ENCODE assay signal across 32 cellular contexts in genomic region chr2:95040470-95040869, GRCh38. TPM values are rescaled to one million over a fixed set of nuclear protein-coding genes. Genes with fewer than 3 reads are reported as not detected.
A peak's percentile ranks its signal among the peaks of the same experiment; 100 is the strongest.
DNase-seq lines count a peak whose midpoint lies in the region; ATAC-seq, FAIRE-seq and TF ChIP-seq lines count a peak whose summit lies in the region.
"Had no signal": no experiment of that assay in that cellular context is flagged by ENCODE, and none has a peak within 500 bp of the region (broad histone marks: within the 10 kb centered on the region; RNA-seq: fewer than 3 reads in every experiment).

No MANE protein-coding gene starts in this region.

- no peak overlapping the region for H3K4me3 ChIP-seq in A673 (ENCODE audit: low read depth, low read length, poor library complexity, severe bottlenecking)
- H3K4me3 ChIP-seq in WERI-Rb-1 (ENCODE audit: low read depth, low read length) = no peak overlapping the region
- no peak overlapping the region for H3K4me3 ChIP-seq in HepG2 (replicated peaks in 1 of 3; ENCODE audit: insufficient read depth in 1 of 3, low read depth in 2 of 3, low read length in 3 of 3)
- H3K4me3 ChIP-seq: breast epithelium, hepatocyte, lung, mucosa of descending colon, testis had no signal

- FAIRE-seq in HepG2 (lab: Jason Lieb, UNC) = no peak
- FAIRE-seq: D721Med, small intestine had no signal

- TF ChIP-seq EP300 in HepG2 (IDR thresholded peaks at IDR 0.05; ENCODE audit: low read depth in 2 of 2, low read length in 2 of 2) (no peak), HepG2 (CRISPR knock-in tag; IDR thresholded peaks at IDR 0.05; ENCODE audit: borderline replicate concordance) (no peak)

- TF ChIP-seq CTCF in A673 (conservative IDR thresholded peaks at IDR 0.05; ENCODE audit: low read depth, low read length) = 0 out of 2 replicates have a peak, but pooled peaks have one; percentile 17
- 0 out of 2 replicates have a peak, but pooled peaks have one; percentile 9 for TF ChIP-seq CTCF in WERI-Rb-1 (IDR thresholded peaks at IDR 0.05; ENCODE audit: low read depth, low read length)
- TF ChIP-seq CTCF in HepG2 (CRISPR knock-in tag; IDR thresholded peaks at IDR 0.05) = no peak

- H3K9ac ChIP-seq in HepG2 (ENCODE audit: insufficient read depth, low read depth, low read length) = no peak overlapping the region

- 5% methylated on average over 5 of the region's 5 CpGs for WGBS in HepG2 (ENCODE audit: low lambda C conversion rate)

- peak; percentile 31; the same call in 2 of the 3 replicates for ATAC-seq in HepG2
- ATAC-seq in HG03432 (IDR thresholded peaks at IDR 0.05; ENCODE audit: unreplicated experiment) = no peak
- ATAC-seq in GM18520 (IDR thresholded peaks at IDR 0.05; ENCODE audit: unreplicated experiment) = no peak
- ATAC-seq: mucosa of descending colon, SK-N-SH treated with all-trans-retinoic acid at 6 μM for 48 hours had no signal

- DNase-seq in NCI-H82 (lab: John Stamatoyannopoulos, UW) (peak; percentile 10), NCI-H82 treated with DMSO at 0.1 percent for 48 hours (lab: John Stamatoyannopoulos, UW; ENCODE audit: unreplicated experiment) (no peak), A673 (ENCODE audit: low spot score) (no peak), WERI-Rb-1 (no peak), HepG2 (ENCODE audit: low spot score) (no peak), NCI-H128 (lab: John Stamatoyannopoulos, UW; ENCODE audit: unreplicated experiment) (no peak)
- DNase-seq: activated CD4-positive, alpha-beta T cell treated with anti-CD3 and anti-CD28 coated beads for 1 hour; activated naive CD4-positive, alpha-beta T cell treated with anti-CD3 and anti-CD28 coated beads, Interleukin-2, amount 50 U/mL, for 16 hours; DND-41; effector CD4-positive, alpha-beta T cell; Kasumi-1; kidney glomerular epithelial cell; mucosa of descending colon; NCI-H1436; NCI-H2081; NCI-H2227 treated with DMSO at 0.1 percent for 48 hours; NCI-H526; nephron progenitor cell; Right ventricle myocardium superior; small intestine; stimulated activated naive CD4-positive, alpha-beta T cell; testis had no signal

- no peaks in the 10 kb centered on the region for H3K9me3 ChIP-seq in A673 (ENCODE audit: low read depth, low read length, poor library complexity, severe bottlenecking)
- H3K9me3 ChIP-seq in WERI-Rb-1 (ENCODE audit: severe bottlenecking) = no peaks in the 10 kb centered on the region
- peaks cover 13% of the 10 kb centered on the region; the same call in 1 of the 2 replicates for H3K9me3 ChIP-seq in HepG2 (ENCODE audit: low read length)
- H3K9me3 ChIP-seq: breast epithelium, mucosa of descending colon, testis had no signal

- no peaks in the 10 kb centered on the region for H3K4me1 ChIP-seq in A673 (ENCODE audit: insufficient read depth, low read length, poor library complexity, severe bottlenecking)
- H3K4me1 ChIP-seq in HepG2 (ENCODE audit: insufficient read depth, low read length) = no peaks in the 10 kb centered on the region
- H3K4me1 ChIP-seq: testis had no signal

- CTCF ChIA-PET in A673 (lab: Charles Lee) = no interaction called here
- CTCF ChIA-PET in HepG2 (lab: Yijun Ruan, JAX; ENCODE audit: low intra/inter-chr PET ratio, low total read pairs) = no interaction called here

- H2AFZ ChIP-seq in HepG2 (ENCODE audit: low read length) = no peak overlapping the region
- H2AFZ ChIP-seq: hepatocyte had no signal

- TF ChIP-seq POLR2A in HepG2 (IDR thresholded peaks at IDR 0.05; ENCODE audit: insufficient read depth in 1 of 2, low read depth in 2 of 2, low read length in 2 of 2) = no peak

- intact Hi-C loops in A673 (cut with micrococcal nuclease; ENCODE audit: unreplicated experiment) (no loop called here), HepG2 (cut with micrococcal nuclease; ENCODE audit: unreplicated experiment) (no loop called here)

- BruUV-seq in A673 (replicated peaks; lab: Mats Ljungman, UMichigan) = no TSS peak
- BruUV-seq in HepG2 (replicated peaks; lab: Mats Ljungman, UMichigan) = no TSS peak

- no peak overlapping the region for H3K4me2 ChIP-seq in HepG2 (ENCODE audit: low read depth, low read length)
- H3K4me2 ChIP-seq: hepatocyte had no signal

- no peaks in the 10 kb centered on the region for H3K79me2 ChIP-seq in HepG2 (ENCODE audit: insufficient read depth, low read length)
- H3K79me2 ChIP-seq: hepatocyte had no signal

- no peak for TF ChIP-seq RAD21 in HepG2 (CRISPR knock-in tag; IDR thresholded peaks at IDR 0.05)

- no peaks in the 10 kb centered on the region; the same call in 1 of the 2 replicates for H4K20me1 ChIP-seq in HepG2 (ENCODE audit: insufficient read depth, low read length)

- H3K27me3 ChIP-seq in A673 (replicated peaks; ENCODE audit: insufficient read depth, low read depth, low read length, poor library complexity) = peaks cover 7% of the 10 kb centered on the region
- no peaks in the 10 kb centered on the region for H3K27me3 ChIP-seq in WERI-Rb-1 (ENCODE audit: insufficient read depth, low read depth, severe bottlenecking)
- peaks cover 7 to 60% of the 10 kb centered on the region in 2 experiments; a peak in 3 of 5 replicates for H3K27me3 ChIP-seq in HepG2 (ENCODE audit: control insufficient read depth in 1 of 2, insufficient read depth in 2 of 2, low read length in 2 of 2)
- H3K27me3 ChIP-seq: breast epithelium, hepatocyte, testis had no signal

- no peak overlapping the region for H3K27ac ChIP-seq in A673 (ENCODE audit: low read depth, low read length, poor library complexity, severe bottlenecking)
- no peak overlapping the region for H3K27ac ChIP-seq in WERI-Rb-1
- no peak overlapping the region for H3K27ac ChIP-seq in HepG2 (ENCODE audit: extremely low read length, insufficient read depth, low read length)
- H3K27ac ChIP-seq: 22Rv1, breast epithelium, hepatocyte, testis had no signal

- POLR2A ChIA-PET in A673 (lab: Charles Lee; ENCODE audit: low non-redundant PET) (no interaction called here), HepG2 (lab: Yijun Ruan, JAX) (no interaction called here)

- in situ Hi-C loops in HepG2 (cut with HindIII; ENCODE audit: extremely low pct_ligation_motif_present, low pct_unique_long_range_greater_than_20kb) = no loop called here

- no peaks in the 10 kb centered on the region for H3K36me3 ChIP-seq in A673 (ENCODE audit: insufficient read depth, low read length, poor library complexity, severe bottlenecking)
- no peaks in the 10 kb centered on the region for H3K36me3 ChIP-seq in WERI-Rb-1
- H3K36me3 ChIP-seq in HepG2 (replicated peaks in 1 of 2; ENCODE audit: control insufficient read depth in 1 of 2, insufficient read depth in 2 of 2, low read length in 2 of 2) = no peaks in the 10 kb centered on the region
- H3K36me3 ChIP-seq: breast epithelium had no signal

TF ChIP-seq in HepG2, 621 proteins besides CTCF, POLR2A, EP300 and RAD21:
- TF ChIP-seq ZNF136 (CRISPR knock-in tag; IDR thresholded peaks at IDR 0.05; ENCODE audit: low read depth) (no peak), ZNF263 (CRISPR knock-in tag; IDR thresholded peaks at IDR 0.05) (peak; percentile 94), ZNF17 (CRISPR knock-in tag; IDR thresholded peaks at IDR 0.05) (no peak), MXD4 (CRISPR knock-in tag; IDR thresholded peaks at IDR 0.05) (no peak), ZNF513 (CRISPR knock-in tag; conservative IDR thresholded peaks at IDR 0.05) (no peak)

RNA-seq across cellular contexts. Expression of gene MAL, which starts 15.0 kb away (rescaled TPM):
- total RNA-seq in A673 (2021) = not detected in 2 replicates
- not detected in 2 replicates for total RNA-seq in HepG2 (2016; rRNA removed; fragmentation: Illumina TruSeq; extraction: Trizol)
- total RNA-seq in HepG2 (2016; cell fraction: cytosol; rRNA removed; fragmentation: Illumina TruSeq; extraction: Trizol; ENCODE audit: low read depth) = not detected in 2 replicates
- not detected in 2 replicates for total RNA-seq in HepG2 (2016; cell fraction: insoluble cytoplasmic fraction; rRNA removed; fragmentation: Illumina TruSeq; extraction: Trizol)
- total RNA-seq in HepG2 (2016; cell fraction: membrane; rRNA removed; fragmentation: Illumina TruSeq; extraction: Trizol) = not detected in 2 replicates
- not detected in 2 replicates for total RNA-seq in HepG2 (2016; cell fraction: nucleus; rRNA removed; fragmentation: Illumina TruSeq; extraction: Trizol)
- not detected in 2 replicates for polyA plus RNA-seq in HepG2 (2011; rRNA removed)
- not detected in 2 replicates for polyA plus RNA-seq in HepG2 (2011; cell fraction: cytosol; rRNA removed)
- polyA plus RNA-seq in HepG2 (2011; cell fraction: nucleus; rRNA removed) = not detected in 2 replicates
- not detected in 2 replicates for polyA plus RNA-seq in HepG2 (2012)
- polyA plus RNA-seq in HepG2 (2016; cell fraction: cytosol; fragmentation: Illumina TruSeq; extraction: Trizol; ENCODE audit: low read depth) = not detected in 2 replicates
- not detected in 2 replicates for polyA plus RNA-seq in HepG2 (2016; cell fraction: insoluble cytoplasmic fraction; fragmentation: Illumina TruSeq; extraction: Trizol; ENCODE audit: low read depth)
- polyA plus RNA-seq in HepG2 (2016; cell fraction: membrane; fragmentation: Illumina TruSeq; extraction: Trizol; ENCODE audit: low read depth) = not detected in 2 replicates
- not detected in 2 replicates for polyA plus RNA-seq in HepG2 (2016; cell fraction: nucleus; fragmentation: Illumina TruSeq; extraction: Trizol; ENCODE audit: insufficient read depth, low read depth)
- not detected in 2 replicates for polyA minus RNA-seq in HepG2 (2011; rRNA and poly(A)+ RNA removed; ENCODE audit: low replicate concordance)
- polyA minus RNA-seq in HepG2 (2011; cell fraction: cytosol; rRNA and poly(A)+ RNA removed) = not detected in 2 replicates
- not detected in 2 replicates for polyA minus RNA-seq in HepG2 (2011; cell fraction: nucleus; rRNA and poly(A)+ RNA removed)
- total RNA-seq: H4, osteoblast had no signal
- polyA plus RNA-seq: hepatocyte had no signal
